In the genomic region with DNA sequence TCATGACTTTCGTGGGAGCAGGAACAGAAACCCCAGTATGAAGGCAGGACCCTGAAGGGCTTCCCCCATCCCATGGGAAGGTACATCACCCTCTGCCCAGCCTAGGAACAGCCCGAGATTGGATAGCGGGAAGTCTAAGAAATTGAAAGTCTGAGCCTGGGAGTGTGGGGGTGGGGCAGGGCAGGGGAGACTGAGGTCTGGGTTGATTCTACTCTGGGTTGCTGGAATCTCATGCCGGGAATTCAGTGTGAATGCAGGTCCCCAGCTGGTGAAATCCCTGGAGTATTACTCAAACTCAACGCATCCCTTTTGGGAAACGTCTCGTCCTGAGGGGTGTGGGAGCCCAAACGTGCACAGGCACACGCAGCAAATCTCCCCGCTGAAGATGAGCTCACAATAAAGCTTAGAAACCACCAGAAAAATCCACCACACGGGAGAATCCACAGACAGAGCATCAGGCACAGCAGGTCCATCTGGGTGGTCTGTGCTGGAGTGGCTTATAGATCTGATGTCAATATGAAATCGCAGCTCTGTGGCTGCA, we compare ENCODE assay signal across 1 cellular context.
TF ChIP-seq lines count a peak whose summit lies in the region.

No MANE protein-coding gene starts in this region.

TF ChIP-seq in HepG2, 621 proteins besides CTCF, POLR2A, EP300 and RAD21 (continued from another document):
- TF ChIP-seq, protein P1, sequence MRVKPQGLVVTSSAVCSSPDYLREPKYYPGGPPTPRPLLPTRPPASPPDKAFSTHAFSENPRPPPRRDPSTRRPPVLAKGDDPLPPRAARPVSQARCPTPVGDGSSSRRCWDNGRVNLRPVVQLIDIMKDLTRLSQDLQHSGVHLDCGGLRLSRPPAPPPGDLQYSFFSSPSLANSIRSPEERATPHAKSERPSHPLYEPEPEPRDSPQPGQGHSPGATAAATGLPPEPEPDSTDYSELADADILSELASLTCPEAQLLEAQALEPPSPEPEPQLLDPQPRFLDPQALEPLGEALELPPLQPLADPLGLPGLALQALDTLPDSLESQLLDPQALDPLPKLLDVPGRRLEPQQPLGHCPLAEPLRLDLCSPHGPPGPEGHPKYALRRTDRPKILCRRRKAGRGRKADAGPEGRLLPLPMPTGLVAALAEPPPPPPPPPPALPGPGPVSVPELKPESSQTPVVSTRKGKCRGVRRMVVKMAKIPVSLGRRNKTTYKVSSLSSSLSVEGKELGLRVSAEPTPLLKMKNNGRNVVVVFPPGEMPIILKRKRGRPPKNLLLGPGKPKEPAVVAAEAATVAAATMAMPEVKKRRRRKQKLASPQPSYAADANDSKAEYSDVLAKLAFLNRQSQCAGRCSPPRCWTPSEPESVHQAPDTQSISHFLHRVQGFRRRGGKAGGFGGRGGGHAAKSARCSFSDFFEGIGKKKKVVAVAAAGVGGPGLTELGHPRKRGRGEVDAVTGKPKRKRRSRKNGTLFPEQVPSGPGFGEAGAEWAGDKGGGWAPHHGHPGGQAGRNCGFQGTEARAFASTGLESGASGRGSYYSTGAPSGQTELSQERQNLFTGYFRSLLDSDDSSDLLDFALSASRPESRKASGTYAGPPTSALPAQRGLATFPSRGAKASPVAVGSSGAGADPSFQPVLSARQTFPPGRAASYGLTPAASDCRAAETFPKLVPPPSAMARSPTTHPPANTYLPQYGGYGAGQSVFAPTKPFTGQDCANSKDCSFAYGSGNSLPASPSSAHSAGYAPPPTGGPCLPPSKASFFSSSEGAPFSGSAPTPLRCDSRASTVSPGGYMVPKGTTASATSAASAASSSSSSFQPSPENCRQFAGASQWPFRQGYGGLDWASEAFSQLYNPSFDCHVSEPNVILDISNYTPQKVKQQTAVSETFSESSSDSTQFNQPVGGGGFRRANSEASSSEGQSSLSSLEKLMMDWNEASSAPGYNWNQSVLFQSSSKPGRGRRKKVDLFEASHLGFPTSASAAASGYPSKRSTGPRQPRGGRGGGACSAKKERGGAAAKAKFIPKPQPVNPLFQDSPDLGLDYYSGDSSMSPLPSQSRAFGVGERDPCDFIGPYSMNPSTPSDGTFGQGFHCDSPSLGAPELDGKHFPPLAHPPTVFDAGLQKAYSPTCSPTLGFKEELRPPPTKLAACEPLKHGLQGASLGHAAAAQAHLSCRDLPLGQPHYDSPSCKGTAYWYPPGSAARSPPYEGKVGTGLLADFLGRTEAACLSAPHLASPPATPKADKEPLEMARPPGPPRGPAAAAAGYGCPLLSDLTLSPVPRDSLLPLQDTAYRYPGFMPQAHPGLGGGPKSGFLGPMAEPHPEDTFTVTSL (CRISPR knock-in tag; IDR thresholded peaks at IDR 0.05; ENCODE audit: borderline replicate concordance) = no peak
TF ChIP-seq in HepG2: peak in this region for 2.
